1 cellular context compared by ENCODE assay signal in the genomic region with DNA sequence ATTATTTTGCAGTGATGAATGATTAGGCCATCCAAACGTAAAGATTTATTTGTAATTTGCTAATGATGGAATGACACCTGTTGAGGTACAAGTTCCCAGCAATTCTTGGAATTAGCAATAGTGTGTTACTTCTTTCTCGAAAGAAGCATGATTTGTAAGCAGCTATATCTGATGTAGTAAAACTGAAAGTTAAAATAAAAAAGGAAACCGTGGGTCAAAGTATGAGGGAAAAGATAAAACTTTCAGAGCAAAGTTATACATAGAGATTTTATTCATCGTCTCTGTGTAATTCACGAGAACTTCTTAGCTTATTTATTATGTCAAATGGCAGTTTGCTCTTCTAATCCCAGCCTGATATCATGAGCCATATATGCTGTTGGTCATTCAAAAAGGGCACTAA.
A peak's percentile ranks its signal among the peaks of the same experiment; 100 is the strongest.
TF ChIP-seq lines count a peak whose summit lies in the region.

No MANE protein-coding gene starts in this region.

TF ChIP-seq in GM12878, 131 proteins besides CTCF, POLR2A, EP300 and RAD21:
- TF ChIP-seq NFIC (IDR thresholded peaks at IDR 0.05; ENCODE audit: low read depth, low read length) (peak; percentile 50; the same call in 1 of the 2 replicates), KDM1A (IDR thresholded peaks at IDR 0.05; ENCODE audit: borderline replicate concordance) (no peak), CREB1 (IDR thresholded peaks at IDR 0.05; ENCODE audit: low read depth) (no peak), RUNX3 (IDR thresholded peaks at IDR 0.05; ENCODE audit: low read length) (peak; percentile 25; the same call in 1 of the 2 replicates), JUNB (IDR thresholded peaks at IDR 0.05) (peak; percentile 57), FOS (IDR thresholded peaks at IDR 0.05; ENCODE audit: borderline replicate concordance, extremely low read depth, insufficient read length) (no peak), CBFB (IDR thresholded peaks at IDR 0.05; ENCODE audit: low read depth) (no peak), STAT1 (conservative IDR thresholded peaks at IDR 0.05) (no peak), ZNF217 (IDR thresholded peaks at IDR 0.05) (peak; percentile 26; the same call in 1 of the 2 replicates), BCL11A (IDR thresholded peaks at IDR 0.05; ENCODE audit: low read depth, low read length) (no peak), PML (IDR thresholded peaks at IDR 0.05; ENCODE audit: low read length) (no peak), ASH2L (IDR thresholded peaks at IDR 0.05; ENCODE audit: borderline replicate concordance, low read depth) (0 out of 2 replicates have a peak, but pooled peaks have one; percentile 39)
- TF ChIP-seq, protein P1, sequence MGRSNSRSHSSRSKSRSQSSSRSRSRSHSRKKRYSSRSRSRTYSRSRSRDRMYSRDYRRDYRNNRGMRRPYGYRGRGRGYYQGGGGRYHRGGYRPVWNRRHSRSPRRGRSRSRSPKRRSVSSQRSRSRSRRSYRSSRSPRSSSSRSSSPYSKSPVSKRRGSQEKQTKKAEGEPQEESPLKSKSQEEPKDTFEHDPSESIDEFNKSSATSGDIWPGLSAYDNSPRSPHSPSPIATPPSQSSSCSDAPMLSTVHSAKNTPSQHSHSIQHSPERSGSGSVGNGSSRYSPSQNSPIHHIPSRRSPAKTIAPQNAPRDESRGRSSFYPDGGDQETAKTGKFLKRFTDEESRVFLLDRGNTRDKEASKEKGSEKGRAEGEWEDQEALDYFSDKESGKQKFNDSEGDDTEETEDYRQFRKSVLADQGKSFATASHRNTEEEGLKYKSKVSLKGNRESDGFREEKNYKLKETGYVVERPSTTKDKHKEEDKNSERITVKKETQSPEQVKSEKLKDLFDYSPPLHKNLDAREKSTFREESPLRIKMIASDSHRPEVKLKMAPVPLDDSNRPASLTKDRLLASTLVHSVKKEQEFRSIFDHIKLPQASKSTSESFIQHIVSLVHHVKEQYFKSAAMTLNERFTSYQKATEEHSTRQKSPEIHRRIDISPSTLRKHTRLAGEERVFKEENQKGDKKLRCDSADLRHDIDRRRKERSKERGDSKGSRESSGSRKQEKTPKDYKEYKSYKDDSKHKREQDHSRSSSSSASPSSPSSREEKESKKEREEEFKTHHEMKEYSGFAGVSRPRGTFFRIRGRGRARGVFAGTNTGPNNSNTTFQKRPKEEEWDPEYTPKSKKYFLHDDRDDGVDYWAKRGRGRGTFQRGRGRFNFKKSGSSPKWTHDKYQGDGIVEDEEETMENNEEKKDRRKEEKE (IDR thresholded peaks at IDR 0.05) = no peak
- TF ChIP-seq, protein P2, sequence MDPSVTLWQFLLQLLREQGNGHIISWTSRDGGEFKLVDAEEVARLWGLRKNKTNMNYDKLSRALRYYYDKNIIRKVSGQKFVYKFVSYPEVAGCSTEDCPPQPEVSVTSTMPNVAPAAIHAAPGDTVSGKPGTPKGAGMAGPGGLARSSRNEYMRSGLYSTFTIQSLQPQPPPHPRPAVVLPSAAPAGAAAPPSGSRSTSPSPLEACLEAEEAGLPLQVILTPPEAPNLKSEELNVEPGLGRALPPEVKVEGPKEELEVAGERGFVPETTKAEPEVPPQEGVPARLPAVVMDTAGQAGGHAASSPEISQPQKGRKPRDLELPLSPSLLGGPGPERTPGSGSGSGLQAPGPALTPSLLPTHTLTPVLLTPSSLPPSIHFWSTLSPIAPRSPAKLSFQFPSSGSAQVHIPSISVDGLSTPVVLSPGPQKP (IDR thresholded peaks at IDR 0.05; ENCODE audit: low read depth, low read length) = no peak
- TF ChIP-seq, protein P3, sequence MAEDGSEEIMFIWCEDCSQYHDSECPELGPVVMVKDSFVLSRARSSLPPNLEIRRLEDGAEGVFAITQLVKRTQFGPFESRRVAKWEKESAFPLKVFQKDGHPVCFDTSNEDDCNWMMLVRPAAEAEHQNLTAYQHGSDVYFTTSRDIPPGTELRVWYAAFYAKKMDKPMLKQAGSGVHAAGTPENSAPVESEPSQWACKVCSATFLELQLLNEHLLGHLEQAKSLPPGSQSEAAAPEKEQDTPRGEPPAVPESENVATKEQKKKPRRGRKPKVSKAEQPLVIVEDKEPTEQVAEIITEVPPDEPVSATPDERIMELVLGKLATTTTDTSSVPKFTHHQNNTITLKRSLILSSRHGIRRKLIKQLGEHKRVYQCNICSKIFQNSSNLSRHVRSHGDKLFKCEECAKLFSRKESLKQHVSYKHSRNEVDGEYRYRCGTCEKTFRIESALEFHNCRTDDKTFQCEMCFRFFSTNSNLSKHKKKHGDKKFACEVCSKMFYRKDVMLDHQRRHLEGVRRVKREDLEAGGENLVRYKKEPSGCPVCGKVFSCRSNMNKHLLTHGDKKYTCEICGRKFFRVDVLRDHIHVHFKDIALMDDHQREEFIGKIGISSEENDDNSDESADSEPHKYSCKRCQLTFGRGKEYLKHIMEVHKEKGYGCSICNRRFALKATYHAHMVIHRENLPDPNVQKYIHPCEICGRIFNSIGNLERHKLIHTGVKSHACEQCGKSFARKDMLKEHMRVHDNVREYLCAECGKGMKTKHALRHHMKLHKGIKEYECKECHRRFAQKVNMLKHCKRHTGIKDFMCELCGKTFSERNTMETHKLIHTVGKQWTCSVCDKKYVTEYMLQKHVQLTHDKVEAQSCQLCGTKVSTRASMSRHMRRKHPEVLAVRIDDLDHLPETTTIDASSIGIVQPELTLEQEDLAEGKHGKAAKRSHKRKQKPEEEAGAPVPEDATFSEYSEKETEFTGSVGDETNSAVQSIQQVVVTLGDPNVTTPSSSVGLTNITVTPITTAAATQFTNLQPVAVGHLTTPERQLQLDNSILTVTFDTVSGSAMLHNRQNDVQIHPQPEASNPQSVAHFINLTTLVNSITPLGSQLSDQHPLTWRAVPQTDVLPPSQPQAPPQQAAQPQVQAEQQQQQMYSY (CRISPR knock-in tag; IDR thresholded peaks at IDR 0.05) = no peak
- TF ChIP-seq, protein P4, sequence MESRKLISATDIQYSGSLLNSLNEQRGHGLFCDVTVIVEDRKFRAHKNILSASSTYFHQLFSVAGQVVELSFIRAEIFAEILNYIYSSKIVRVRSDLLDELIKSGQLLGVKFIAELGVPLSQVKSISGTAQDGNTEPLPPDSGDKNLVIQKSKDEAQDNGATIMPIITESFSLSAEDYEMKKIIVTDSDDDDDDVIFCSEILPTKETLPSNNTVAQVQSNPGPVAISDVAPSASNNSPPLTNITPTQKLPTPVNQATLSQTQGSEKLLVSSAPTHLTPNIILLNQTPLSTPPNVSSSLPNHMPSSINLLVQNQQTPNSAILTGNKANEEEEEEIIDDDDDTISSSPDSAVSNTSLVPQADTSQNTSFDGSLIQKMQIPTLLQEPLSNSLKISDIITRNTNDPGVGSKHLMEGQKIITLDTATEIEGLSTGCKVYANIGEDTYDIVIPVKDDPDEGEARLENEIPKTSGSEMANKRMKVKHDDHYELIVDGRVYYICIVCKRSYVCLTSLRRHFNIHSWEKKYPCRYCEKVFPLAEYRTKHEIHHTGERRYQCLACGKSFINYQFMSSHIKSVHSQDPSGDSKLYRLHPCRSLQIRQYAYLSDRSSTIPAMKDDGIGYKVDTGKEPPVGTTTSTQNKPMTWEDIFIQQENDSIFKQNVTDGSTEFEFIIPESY (IDR thresholded peaks at IDR 0.05) = no peak
- TF ChIP-seq, protein P5, sequence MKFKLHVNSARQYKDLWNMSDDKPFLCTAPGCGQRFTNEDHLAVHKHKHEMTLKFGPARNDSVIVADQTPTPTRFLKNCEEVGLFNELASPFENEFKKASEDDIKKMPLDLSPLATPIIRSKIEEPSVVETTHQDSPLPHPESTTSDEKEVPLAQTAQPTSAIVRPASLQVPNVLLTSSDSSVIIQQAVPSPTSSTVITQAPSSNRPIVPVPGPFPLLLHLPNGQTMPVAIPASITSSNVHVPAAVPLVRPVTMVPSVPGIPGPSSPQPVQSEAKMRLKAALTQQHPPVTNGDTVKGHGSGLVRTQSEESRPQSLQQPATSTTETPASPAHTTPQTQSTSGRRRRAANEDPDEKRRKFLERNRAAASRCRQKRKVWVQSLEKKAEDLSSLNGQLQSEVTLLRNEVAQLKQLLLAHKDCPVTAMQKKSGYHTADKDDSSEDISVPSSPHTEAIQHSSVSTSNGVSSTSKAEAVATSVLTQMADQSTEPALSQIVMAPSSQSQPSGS (IDR thresholded peaks at IDR 0.05; ENCODE audit: low read length) = peak; percentile 52
